Comparison of ENCODE assay signal across 8 cellular contexts in genomic region chr10:12348341-12348869, GRCh38. TPM values are rescaled to one million over a fixed set of nuclear protein-coding genes. Genes with fewer than 3 reads are reported as not detected.
DNase-seq lines count a peak whose midpoint lies in the region; ATAC-seq lines count a peak whose summit lies in the region.

No MANE protein-coding gene starts in this region.

- intact Hi-C loops in activated T-helper 1 cell treated with anti-CD3 and anti-CD28 coated beads, Interleukin-12 subunit alpha, Interleukin-12 subunit beta, Interleukin-2, Interleukin-4 antibody, amounts not matched to agents 30 ng/mL and 10 ng/mL and 1 ng/mL, durations not matched to agents 14 hours and 24 hours and 36 hours (cut with micrococcal nuclease): loop anchor here (2.0 to 10.0 kb wide), 6 partner anchors 70 to 746 kb away; partner anchors contain the start of genes CDC123 and NUDT5

- peak overlapping the region; percentile 86 for H3K27ac Mint-ChIP-seq in activated T-helper 1 cell treated with anti-CD3 and anti-CD28 coated beads, Interleukin-12 subunit alpha, Interleukin-12 subunit beta, Interleukin-2, Interleukin-4 antibody, amounts not matched to agents 30 ng/mL and 10 ng/mL and 1 ng/mL, durations not matched to agents 14 hours and 24 hours and 36 hours
- peak overlapping the region; percentile 52 to 95 (median 90) for H3K27ac Mint-ChIP-seq in immature natural killer cell
- peak overlapping the region; percentile 98 for H3K27ac Mint-ChIP-seq in stimulated activated naive B cell treated with anti-CD40 and anti-IgM and Interleukin-4, amounts not matched to agents 10 μg/mL and 1 μg/mL and 100 μg/mL, for 72 hours

- H3K9me3 Mint-ChIP-seq in activated T-helper 1 cell treated with anti-CD3 and anti-CD28 coated beads, Interleukin-12 subunit alpha, Interleukin-12 subunit beta, Interleukin-2, Interleukin-4 antibody, amounts not matched to agents 30 ng/mL and 10 ng/mL and 1 ng/mL, durations not matched to agents 14 hours and 24 hours and 36 hours: no peaks in the 10 kb centered on the region
- no peaks in the 10 kb centered on the region for H3K9me3 Mint-ChIP-seq in immature natural killer cell
- H3K9me3 Mint-ChIP-seq in stimulated activated naive B cell treated with anti-CD40 and anti-IgM and Interleukin-4, amounts not matched to agents 10 μg/mL and 1 μg/mL and 100 μg/mL, for 72 hours: peaks cover 0 to 2% of the 10 kb centered on the region in 2 donors

- no peak for ATAC-seq in stimulated activated naive B cell treated with anti-CD40 and anti-IgM and Interleukin-4, amounts not matched to agents 10 μg/mL and 1 μg/mL and 100 μg/mL, for 72 hours (replicated peaks)
- ATAC-seq in HG03521 (IDR thresholded peaks at IDR 0.05; ENCODE audit: unreplicated experiment): no peak

- peaks cover 54% of the 10 kb centered on the region for H3K27me3 Mint-ChIP-seq in activated T-helper 1 cell treated with anti-CD3 and anti-CD28 coated beads, Interleukin-12 subunit alpha, Interleukin-12 subunit beta, Interleukin-2, Interleukin-4 antibody, amounts not matched to agents 30 ng/mL and 10 ng/mL and 1 ng/mL, durations not matched to agents 14 hours and 24 hours and 36 hours (ENCODE audit: insufficient read depth)
- H3K27me3 Mint-ChIP-seq in immature natural killer cell (ENCODE audit: low read depth in 3 of 3): peaks cover 22 to 32% (median 26%) of the 10 kb centered on the region in 3 donors
- H3K27me3 Mint-ChIP-seq in stimulated activated naive B cell treated with anti-CD40 and anti-IgM and Interleukin-4, amounts not matched to agents 10 μg/mL and 1 μg/mL and 100 μg/mL, for 72 hours: no peaks in the 10 kb centered on the region

- DNase-seq in DMS79 treated with DMSO at 0.1 percent for 48 hours (lab: John Stamatoyannopoulos, UW) (peak; percentile 21), DMS79 (lab: John Stamatoyannopoulos, UW) (no peak), immature natural killer cell (no peak), NCI-H748 treated with DMSO at 0.1 percent for 48 hours (lab: John Stamatoyannopoulos, UW) (no peak)
- DNase-seq in activated T-helper 1 cell treated with anti-CD3 and anti-CD28 coated beads, Interleukin-12 subunit alpha, Interleukin-12 subunit beta, Interleukin-2, Interleukin-4 antibody, amounts not matched to agents 30 ng/mL and 10 ng/mL and 1 ng/mL, durations not matched to agents 14 hours and 24 hours and 36 hours (ENCODE audit: low spot score): no peak
- no peak for DNase-seq in stimulated activated naive B cell treated with anti-CD40 and anti-IgM and Interleukin-4, amounts not matched to agents 10 μg/mL and 1 μg/mL and 100 μg/mL, for 72 hours
- no peak for DNase-seq in activated CD4-positive, CD25-positive, alpha-beta regulatory T cell (lab: John Stamatoyannopoulos, UW)

- peaks cover 34% of the 10 kb centered on the region for H3K4me1 Mint-ChIP-seq in activated T-helper 1 cell treated with anti-CD3 and anti-CD28 coated beads, Interleukin-12 subunit alpha, Interleukin-12 subunit beta, Interleukin-2, Interleukin-4 antibody, amounts not matched to agents 30 ng/mL and 10 ng/mL and 1 ng/mL, durations not matched to agents 14 hours and 24 hours and 36 hours (ENCODE audit: low read depth)
- peaks cover 43 to 51% of the 10 kb centered on the region in 2 donors for H3K4me1 Mint-ChIP-seq in immature natural killer cell
- peaks cover 34 to 58% of the 10 kb centered on the region in 2 donors for H3K4me1 Mint-ChIP-seq in stimulated activated naive B cell treated with anti-CD40 and anti-IgM and Interleukin-4, amounts not matched to agents 10 μg/mL and 1 μg/mL and 100 μg/mL, for 72 hours

- H3K36me3 Mint-ChIP-seq in activated T-helper 1 cell treated with anti-CD3 and anti-CD28 coated beads, Interleukin-12 subunit alpha, Interleukin-12 subunit beta, Interleukin-2, Interleukin-4 antibody, amounts not matched to agents 30 ng/mL and 10 ng/mL and 1 ng/mL, durations not matched to agents 14 hours and 24 hours and 36 hours (ENCODE audit: low read depth): no peaks in the 10 kb centered on the region
- no peaks in the 10 kb centered on the region for H3K36me3 Mint-ChIP-seq in immature natural killer cell
- peaks cover 13% of the 10 kb centered on the region in 2 donors for H3K36me3 Mint-ChIP-seq in stimulated activated naive B cell treated with anti-CD40 and anti-IgM and Interleukin-4, amounts not matched to agents 10 μg/mL and 1 μg/mL and 100 μg/mL, for 72 hours

- peak overlapping the region; percentile 82 for H3K4me3 Mint-ChIP-seq in activated T-helper 1 cell treated with anti-CD3 and anti-CD28 coated beads, Interleukin-12 subunit alpha, Interleukin-12 subunit beta, Interleukin-2, Interleukin-4 antibody, amounts not matched to agents 30 ng/mL and 10 ng/mL and 1 ng/mL, durations not matched to agents 14 hours and 24 hours and 36 hours
- H3K4me3 Mint-ChIP-seq in immature natural killer cell: peak overlapping the region; percentile 71 to 85 (median 79)
- peak overlapping the region; percentile 89 to 91 for H3K4me3 Mint-ChIP-seq in stimulated activated naive B cell treated with anti-CD40 and anti-IgM and Interleukin-4, amounts not matched to agents 10 μg/mL and 1 μg/mL and 100 μg/mL, for 72 hours

RNA-seq across cellular contexts. Expression of gene CAMK1D, which starts 0.9 kb away (rescaled TPM):
- total RNA-seq in activated T-helper 1 cell treated with anti-CD3 and anti-CD28 coated beads, Interleukin-12 subunit alpha, Interleukin-12 subunit beta, Interleukin-2, Interleukin-4 antibody, amounts not matched to agents 30 ng/mL and 10 ng/mL and 1 ng/mL, durations not matched to agents 14 hours and 24 hours and 36 hours: 6.8 and 7.4 TPM in 2 replicates
- 10 to 100 TPM in 1 of 3 donors, 1 to 10 TPM in 2; 5.3 to 19.3 (median 7.7) TPM for polyA plus RNA-seq in immature natural killer cell
